8 cellular contexts compared by ENCODE assay signal in the genomic region with DNA sequence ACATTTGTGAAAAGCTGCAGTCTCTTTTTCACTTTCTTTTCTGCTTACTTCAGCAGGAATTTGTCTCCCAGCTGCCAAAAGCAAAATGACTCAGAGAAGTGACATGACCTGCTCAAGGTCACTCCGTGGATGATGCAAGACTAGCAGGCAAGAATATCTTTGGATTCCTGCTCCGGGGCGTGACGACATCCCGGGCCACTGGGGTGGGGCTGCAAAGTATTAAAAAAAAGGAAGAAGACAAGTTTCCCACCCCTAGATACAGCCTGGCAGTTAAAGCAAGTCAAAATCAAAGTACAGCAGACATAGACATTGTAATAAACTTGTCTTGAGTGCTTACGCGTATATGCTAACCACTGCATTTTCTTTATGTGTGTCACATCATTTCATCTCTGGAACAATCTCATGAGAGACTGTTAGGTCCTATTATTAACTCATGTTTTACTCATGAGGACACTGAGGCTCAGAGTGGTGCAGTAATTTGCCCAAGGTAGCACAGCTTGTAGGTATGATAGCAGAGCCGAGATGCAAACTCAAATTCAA.
DNase-seq lines count a peak whose midpoint lies in the region; ATAC-seq and TF ChIP-seq lines count a peak whose summit lies in the region.

No MANE protein-coding gene starts in this region.

- H3K4me3 Mint-ChIP-seq in T-helper 17 cell = no peak overlapping the region

- H3K9me3 ChIP-seq in T-helper 17 cell (ENCODE audit: control insufficient read depth, low read length, poor library complexity, severe bottlenecking) (no peaks in the 10 kb centered on the region), gastrocnemius medialis (no peaks in the 10 kb centered on the region)

- no peak overlapping the region for H3K27ac ChIP-seq in foreskin keratinocyte
- H3K27ac ChIP-seq in gastrocnemius medialis = peak overlapping the region; percentile 27 to 59 (median 54)

- no peaks in the 10 kb centered on the region for H3K36me3 Mint-ChIP-seq in T-helper 17 cell (ENCODE audit: low read depth)

- H3K4me3 ChIP-seq in gastrocnemius medialis = no peak overlapping the region

- intact Hi-C loops in gastrocnemius medialis (cut with DNase I; ENCODE audit: low total_unique reads) = loop anchor here (5.0 to 10.0 kb wide), 2 partner anchors 177 to 555 kb away; a partner anchor contains a TSS

- POLR2A ChIA-PET in HEK293T (lab: Yijun Ruan, JAX) = interaction anchor here (0.9 kb wide), 1 partner anchor 96 kb away, joined by 3 read pairs; no protein-coding TSS in a partner anchor

- TF ChIP-seq POLR2A in gastrocnemius medialis (IDR thresholded peaks at IDR 0.05) = no peak

- H3K4me1 Mint-ChIP-seq in T-helper 17 cell = peaks cover 25% of the 10 kb centered on the region

- peaks cover 8% of the 10 kb centered on the region for H3K27me3 Mint-ChIP-seq in T-helper 17 cell

- H3K36me3 ChIP-seq in gastrocnemius medialis = no peaks in the 10 kb centered on the region

- DNase-seq in 8988T = peak; percentile 37
- DNase-seq in HEK293T (ENCODE audit: extremely low spot score) = peak; percentile 28
- no peak for DNase-seq in T-helper 17 cell
- peak; percentile 41 to 76 for DNase-seq in foreskin keratinocyte
- peak; percentile 83 to 89 for DNase-seq in gastrocnemius medialis
- no peak for DNase-seq in activated gamma-delta T cell (lab: John Stamatoyannopoulos, UW)
- no peak for DNase-seq in cortex of kidney (lab: John Stamatoyannopoulos, UW)

- ATAC-seq in T-helper 17 cell (peak; percentile 21), foreskin keratinocyte (peak; percentile 68), gastrocnemius medialis (peak; percentile 95 to 97), HG03039 (IDR thresholded peaks at IDR 0.05; ENCODE audit: unreplicated experiment) (no peak)

- H3K4me1 ChIP-seq in foreskin keratinocyte (no peaks in the 10 kb centered on the region), gastrocnemius medialis (peaks cover 24 to 35% of the 10 kb centered on the region in 2 donors)

- H3K27ac Mint-ChIP-seq in T-helper 17 cell = no peak overlapping the region

- TF ChIP-seq CTCF in foreskin keratinocyte (conservative IDR thresholded peaks at IDR 0.05) = no peak
- TF ChIP-seq CTCF in gastrocnemius medialis (IDR thresholded peaks at IDR 0.05 in 4 of 5, conservative IDR thresholded peaks at IDR 0.05 in 1 of 5) = no peak

- in situ Hi-C loops in gastrocnemius medialis (cut with MboI; ENCODE audit: low sequenced_read_pairs in 4 of 4) = no loop called here

- CTCF ChIA-PET in HEK293T (lab: Yijun Ruan, JAX) = no interaction called here

- H3K27me3 ChIP-seq in foreskin keratinocyte = peaks cover 30% of the 10 kb centered on the region
- H3K27me3 ChIP-seq in gastrocnemius medialis = no peaks in the 10 kb centered on the region

TF ChIP-seq in HEK293T, 16 proteins besides CTCF, POLR2A, EP300 and RAD21:
- TF ChIP-seq ZNF384 (IDR thresholded peaks at IDR 0.05) = no peak
- TF ChIP-seq L3MBTL2 (conservative IDR thresholded peaks at IDR 0.05) = no peak
- TF ChIP-seq SP1 (IDR thresholded peaks at IDR 0.05) = no peak
- TF ChIP-seq FOXA1 (IDR thresholded peaks at IDR 0.05) = no peak
- TF ChIP-seq HDGF (IDR thresholded peaks at IDR 0.05; ENCODE audit: borderline replicate concordance) = no peak
- no peak for TF ChIP-seq FOXM1 (IDR thresholded peaks at IDR 0.05; ENCODE audit: borderline replicate concordance)
- TF ChIP-seq ELF4 (IDR thresholded peaks at IDR 0.05) = no peak
- no peak for TF ChIP-seq NFRKB (IDR thresholded peaks at IDR 0.05)
- TF ChIP-seq SUZ12 (IDR thresholded peaks at IDR 0.05) = no peak
- TF ChIP-seq FOXK2 (IDR thresholded peaks at IDR 0.05) = no peak
- TF ChIP-seq ARNT (IDR thresholded peaks at IDR 0.05) = no peak
- no peak for TF ChIP-seq CTBP1 (IDR thresholded peaks at IDR 0.05; ENCODE audit: borderline replicate concordance)
- TF ChIP-seq LEF1 (IDR thresholded peaks at IDR 0.05; ENCODE audit: borderline replicate concordance) = no peak

Comparison
In these comparisons a context has a peak if more than half of its experiments do, and no peak if none do; other contexts are left out.
1. DNase-seq: peak in 8988T (single experiment), HEK293T (single experiment), foreskin keratinocyte (2 of 2) and gastrocnemius medialis (2 of 2); none in T-helper 17 cell (0 of 3), activated gamma-delta T cell (single experiment) and cortex of kidney (single experiment).